Comparison of ENCODE assay signal across 23 cellular contexts in the genomic region with DNA sequence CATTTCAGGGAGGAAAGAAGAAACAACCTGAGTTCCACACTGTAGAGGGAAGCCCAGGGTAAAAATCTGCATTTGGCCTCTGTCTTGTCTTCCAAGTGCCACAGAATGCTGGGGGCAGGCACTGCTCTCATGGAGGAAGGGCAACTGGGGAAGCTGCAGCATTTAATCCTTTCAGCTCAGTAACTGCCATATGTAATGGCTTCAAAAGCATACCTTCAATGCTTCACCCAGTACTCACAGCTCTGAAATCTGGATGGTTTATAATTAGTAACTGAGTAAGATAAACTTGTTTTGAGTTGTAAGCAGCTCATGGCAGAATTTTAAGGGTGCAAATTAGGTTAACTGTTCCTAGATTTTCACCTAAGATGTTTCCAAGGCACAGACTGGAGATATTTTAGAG. TPM values are rescaled to one million over a fixed set of nuclear protein-coding genes. Genes with fewer than 3 reads are reported as not detected.
"Had no signal": no experiment of that assay in that cellular context is flagged by ENCODE, and none has a peak within 500 bp of the region (broad histone marks: within the 10 kb centered on the region; RNA-seq: fewer than 3 reads in every experiment).

No MANE protein-coding gene starts in this region.

- H3K4me1 Mint-ChIP-seq: activated naive CD4-positive, alpha-beta T cell treated with anti-CD3 and anti-CD28 coated beads, Interleukin-2, amount 50 U/mL, for 24 hours; stimulated activated effector memory CD8-positive, alpha-beta T cell treated with anti-CD3 and anti-CD28 coated beads, Interleukin-12 subunit alpha, Interleukin-12 subunit beta, amount 100 ng/mL, for 72 hours had no signal

- H3K27ac Mint-ChIP-seq: activated CD4-positive, alpha-beta T cell treated with anti-CD3 and anti-CD28 coated beads, Interleukin-2, amount 10 ng/mL, durations not matched to agents 7 days and 5 days; activated CD8-positive, alpha-beta T cell treated with anti-CD3 and anti-CD28 coated beads for 36 hours; activated naive CD4-positive, alpha-beta T cell treated with anti-CD3 and anti-CD28 coated beads, Interleukin-2, amount 50 U/mL, for 24 hours; activated T-helper 1 cell treated with anti-CD3 and anti-CD28 coated beads, Interleukin-12 subunit alpha, Interleukin-12 subunit beta, Interleukin-2, Interleukin-4 antibody, amounts not matched to agents 30 ng/mL and 10 ng/mL and 1 ng/mL, durations not matched to agents 14 hours and 24 hours and 36 hours; natural killer cell; stimulated activated effector memory CD8-positive, alpha-beta T cell treated with anti-CD3 and anti-CD28 coated beads, Interleukin-12 subunit alpha, Interleukin-12 subunit beta, amount 100 ng/mL, for 72 hours; stimulated activated naive CD8-positive, alpha-beta T cell treated with anti-CD3 and anti-CD28 coated beads, Interleukin-15, amount 100 ng/mL, for 72 hours had no signal

- H3K36me3 Mint-ChIP-seq: activated naive CD4-positive, alpha-beta T cell treated with anti-CD3 and anti-CD28 coated beads, Interleukin-2, amount 50 U/mL, for 24 hours; natural killer cell; stimulated activated effector memory CD8-positive, alpha-beta T cell treated with anti-CD3 and anti-CD28 coated beads, Interleukin-12 subunit alpha, Interleukin-12 subunit beta, amount 100 ng/mL, for 72 hours had no signal

- H3K27ac ChIP-seq: coronary artery, skin epidermis, suprapubic skin, vagina, WERI-Rb-1 had no signal

- H3K27me3 ChIP-seq: esophagus muscularis mucosa, gastroesophageal sphincter, suprapubic skin, tibial nerve, vagina had no signal

- H3K9me3 Mint-ChIP-seq: activated CD4-positive, alpha-beta T cell treated with anti-CD3 and anti-CD28 coated beads, Interleukin-2, amount 10 ng/mL, durations not matched to agents 7 days and 5 days; activated CD8-positive, alpha-beta T cell treated with anti-CD3 and anti-CD28 coated beads for 36 hours; stimulated activated effector memory CD8-positive, alpha-beta T cell treated with anti-CD3 and anti-CD28 coated beads, Interleukin-12 subunit alpha, Interleukin-12 subunit beta, amount 100 ng/mL, for 72 hours had no signal

- H3K4me3 ChIP-seq: coronary artery, esophagus muscularis mucosa, gastroesophageal sphincter, lung, skin epidermis, suprapubic skin, tibial nerve, vagina had no signal

- H3K36me3 ChIP-seq: WERI-Rb-1 had no signal

- H3K4me3 Mint-ChIP-seq: activated CD4-positive, alpha-beta T cell treated with anti-CD3 and anti-CD28 coated beads, Interleukin-2, amount 10 ng/mL, durations not matched to agents 7 days and 5 days; activated CD8-positive, alpha-beta T cell treated with anti-CD3 and anti-CD28 coated beads for 36 hours; activated naive CD4-positive, alpha-beta T cell treated with anti-CD3 and anti-CD28 coated beads, Interleukin-2, amount 50 U/mL, for 24 hours; activated T-helper 1 cell treated with anti-CD3 and anti-CD28 coated beads, Interleukin-12 subunit alpha, Interleukin-12 subunit beta, Interleukin-2, Interleukin-4 antibody, amounts not matched to agents 30 ng/mL and 10 ng/mL and 1 ng/mL, durations not matched to agents 14 hours and 24 hours and 36 hours; natural killer cell; stimulated activated effector memory CD8-positive, alpha-beta T cell treated with anti-CD3 and anti-CD28 coated beads, Interleukin-12 subunit alpha, Interleukin-12 subunit beta, amount 100 ng/mL, for 72 hours; stimulated activated naive CD8-positive, alpha-beta T cell treated with anti-CD3 and anti-CD28 coated beads, Interleukin-15, amount 100 ng/mL, for 72 hours had no signal

- H3K9me3 ChIP-seq: gastroesophageal sphincter, suprapubic skin, vagina had no signal

- DNase-seq: activated CD4-positive, alpha-beta T cell treated with anti-CD3 and anti-CD28 coated beads, Interleukin-2, amount 10 ng/mL, durations not matched to agents 7 days and 5 days; activated CD4-positive, CD25-positive, alpha-beta regulatory T cell treated with anti-CD3 and anti-CD28 coated beads, Interleukin-2, amount 50 U/mL, for 72 hours; activated CD8-positive, alpha-beta T cell treated with anti-CD3 and anti-CD28 coated beads for 36 hours; activated gamma-delta T cell; aorta; left colon; midbrain; natural killer cell; stimulated activated CD4-positive, alpha-beta T cell treated with anti-CD3 and anti-CD28 coated beads, Interleukin-2, amount 100 ng/mL, for 24 hours; stimulated activated naive CD8-positive, alpha-beta T cell treated with anti-CD3 and anti-CD28 coated beads, Interleukin-15, amount 100 ng/mL, for 72 hours; T-helper 1 cell; WERI-Rb-1 had no signal

RNA-seq across cellular contexts. Expression of gene PMP22, which starts 24.5 kb away (rescaled TPM):
- total RNA-seq: activated CD4-positive, alpha-beta T cell treated with anti-CD3 and anti-CD28 coated beads, Interleukin-2, amount 10 ng/mL, durations not matched to agents 7 days and 5 days had no signal
